ENCODE assay signal across 10 cellular contexts in genomic region chr1:99662581-99663208, GRCh38. TPM values are rescaled to one million over a fixed set of nuclear protein-coding genes. Genes with fewer than 3 reads are reported as not detected.
DNase-seq lines count a peak whose midpoint lies in the region; ATAC-seq and TF ChIP-seq lines count a peak whose summit lies in the region.
"Had no signal": no experiment of that assay in that cellular context is flagged by ENCODE, and none has a peak within 500 bp of the region (broad histone marks: within the 10 kb centered on the region; RNA-seq: fewer than 3 reads in every experiment).

No MANE protein-coding gene starts in this region.

- 36 to 42% methylated on average over 3 of the region's 3 CpGs for WGBS in body of pancreas, 2 donors
- 22 to 53% methylated on average over 3 of the region's 3 CpGs for WGBS in sigmoid colon, 2 donors

- no peaks in the 10 kb centered on the region for H3K27me3 Mint-ChIP-seq in CD14-positive monocyte (ENCODE audit: low read depth in 3 of 3)

- DNase-seq in AG20443 (ENCODE audit: low spot score), result peak; percentile 77
- peak; percentile 19 to 62 (median 46) for DNase-seq in body of pancreas
- DNase-seq in left ventricle myocardium superior, result peak; percentile 75
- peak; percentile 90 for DNase-seq in sigmoid colon
- no peak for DNase-seq in CD14-positive monocyte (ENCODE audit: low spot score)
- no peak for DNase-seq in OCI-LY7 (ENCODE audit: low spot score)
- no peak for DNase-seq in DMS153 (lab: John Stamatoyannopoulos, UW)
- DNase-seq: effector CD8-positive, alpha-beta T cell; NCI-H1694 had no signal

- CTCF ChIA-PET in OCI-LY7 (lab: Charles Lee; ENCODE audit: unreplicated experiment), result no interaction called here

- H2AFZ ChIP-seq in OCI-LY7 (ENCODE audit: low read length), result no peak overlapping the region

- H3K27ac Mint-ChIP-seq in CD14-positive monocyte, result no peak overlapping the region

- no peaks in the 10 kb centered on the region for H4K20me1 ChIP-seq in OCI-LY7 (ENCODE audit: insufficient read depth, low read length)

- intact Hi-C loops in body of pancreas (cut with DNase I), result no loop called here
- intact Hi-C loops in left ventricle myocardium superior (cut with micrococcal nuclease), result no loop called here
- intact Hi-C loops in sigmoid colon (cut with DNase I), result no loop called here
- intact Hi-C loops in CD14-positive monocyte (cut with micrococcal nuclease), result no loop called here
- intact Hi-C loops in OCI-LY7 (cut with micrococcal nuclease; ENCODE audit: unreplicated experiment), result no loop called here

- H3K4me3 Mint-ChIP-seq in CD14-positive monocyte, result no peak overlapping the region

- H3K27me3 ChIP-seq in body of pancreas, result no peaks in the 10 kb centered on the region
- no peaks in the 10 kb centered on the region for H3K27me3 ChIP-seq in sigmoid colon

- H3K4me2 ChIP-seq in OCI-LY7 (ENCODE audit: low read length), result no peak overlapping the region

- H3K4me1 ChIP-seq in body of pancreas (no peaks in the 10 kb centered on the region), sigmoid colon (peaks cover 0 to 15% (median 0%) of the 10 kb centered on the region in 4 donors), OCI-LY7 (ENCODE audit: insufficient read depth, low read length, poor library complexity, severe bottlenecking) (no peaks in the 10 kb centered on the region)

- BruUV-seq in OCI-LY7 (replicated peaks; lab: Mats Ljungman, UMichigan), result no TSS peak

- H3K9me3 Mint-ChIP-seq in CD14-positive monocyte, result peaks cover 0 to 2% (median 0%) of the 10 kb centered on the region in 7 donors

- H3K36me3 ChIP-seq in body of pancreas (replicated peaks in 1 of 2; ENCODE audit: insufficient read depth in 1 of 2, low read depth in 2 of 2) (no peaks in the 10 kb centered on the region), sigmoid colon (no peaks in the 10 kb centered on the region), OCI-LY7 (ENCODE audit: insufficient read depth, low read length) (no peaks in the 10 kb centered on the region)

- no peaks in the 10 kb centered on the region for H3K9me3 ChIP-seq in body of pancreas
- no peaks in the 10 kb centered on the region for H3K9me3 ChIP-seq in sigmoid colon
- H3K9me3 ChIP-seq in OCI-LY7 (ENCODE audit: low read length), result no peaks in the 10 kb centered on the region

- H3K79me2 ChIP-seq in OCI-LY7 (ENCODE audit: insufficient read depth, low read depth, low read length), result no peaks in the 10 kb centered on the region

- H3K27ac ChIP-seq in body of pancreas (peak overlapping the region in 2 of 4 donors; percentile 35 to 37), sigmoid colon (peak overlapping the region in 3 of 4 donors; percentile 45 to 65 (median 50)), OCI-LY7 (ENCODE audit: low read depth, low read length, poor library complexity, severe bottlenecking) (no peak overlapping the region)

- H3K4me1 Mint-ChIP-seq in CD14-positive monocyte, result peaks cover 2% of the 10 kb centered on the region

- H3K4me3 ChIP-seq in body of pancreas (no peak overlapping the region), sigmoid colon (no peak overlapping the region), OCI-LY7 (ENCODE audit: low read depth, low read length, poor library complexity, severe bottlenecking) (no peak overlapping the region)

- TF ChIP-seq POLR2A in body of pancreas (IDR thresholded peaks at IDR 0.05) (no peak), sigmoid colon (IDR thresholded peaks at IDR 0.05) (no peak)

- peak; percentile 73 for ATAC-seq in body of pancreas
- peak; percentile 84 for ATAC-seq in left ventricle myocardium superior
- ATAC-seq in GM21737 (IDR thresholded peaks at IDR 0.05; ENCODE audit: unreplicated experiment), result no peak

- POLR2A ChIA-PET in OCI-LY7 (lab: Charles Lee), result interaction anchor here (1.3 kb wide), 1 partner anchor 12 kb away, joined by 4 read pairs; no protein-coding TSS in a partner anchor

- TF ChIP-seq EP300 in sigmoid colon (IDR thresholded peaks at IDR 0.05), result peak in 2 of 4 donors; percentile 1 to 53

- no peaks in the 10 kb centered on the region for H3K36me3 Mint-ChIP-seq in CD14-positive monocyte

- no peaks in the 10 kb centered on the region for H3K9me2 ChIP-seq in OCI-LY7 (ENCODE audit: insufficient read depth, low read length)

- no peak for TF ChIP-seq CTCF in body of pancreas (IDR thresholded peaks at IDR 0.05)
- TF ChIP-seq CTCF in sigmoid colon (IDR thresholded peaks at IDR 0.05), result no peak
- no peak for TF ChIP-seq CTCF in CD14-positive monocyte (IDR thresholded peaks at IDR 0.05)
- no peak for TF ChIP-seq CTCF in OCI-LY7 (conservative IDR thresholded peaks at IDR 0.05; ENCODE audit: low read length)

RNA-seq across cellular contexts. Expression of gene PALMD, which starts 16.8 kb away (rescaled TPM):
- total RNA-seq in body of pancreas, result 10 to 100 TPM in 1 of 2 donors, 1 to 10 TPM in 1; 8.0 to 13.5 TPM
- 115 TPM for total RNA-seq in left ventricle myocardium superior
- 10 to 100 TPM in 3 of 4 donors, 1 to 10 TPM in 1; 8.1 to 20.2 (median 11.6) TPM for total RNA-seq in sigmoid colon
- polyA plus RNA-seq in sigmoid colon, result 1 to 10 TPM in 2 of 3 donors, under 1 TPM in 1; 0.92 to 5.2 (median 1.2) TPM
- not detected for polyA plus RNA-seq in CD14-positive monocyte
- not detected in 2 replicates for total RNA-seq in OCI-LY7 (2014; rRNA removed; shearing (Covaris generic))
- not detected in 2 replicates for total RNA-seq in OCI-LY7 (2022)

Comparison
In these comparisons a context has a peak if more than half of its experiments do, and no peak if none do; other contexts are left out.
1. DNase-seq: peak in AG20443 (single experiment), body of pancreas (4 of 4), left ventricle myocardium superior (single experiment) and sigmoid colon (single experiment); none in CD14-positive monocyte (single experiment), OCI-LY7 (single experiment) and DMS153 (single experiment).
2. RNA of gene PALMD, which starts 16.8 kb away (total RNA-seq): 115 TPM in left ventricle myocardium superior (single experiment), 8.0 to 13.5 TPM in body of pancreas and 8.1 to 20.2 TPM in sigmoid colon; not detected in OCI-LY7; every median in the first group is over 4 times any median in the second.